8 cellular contexts compared by ENCODE assay signal in the genomic region with DNA sequence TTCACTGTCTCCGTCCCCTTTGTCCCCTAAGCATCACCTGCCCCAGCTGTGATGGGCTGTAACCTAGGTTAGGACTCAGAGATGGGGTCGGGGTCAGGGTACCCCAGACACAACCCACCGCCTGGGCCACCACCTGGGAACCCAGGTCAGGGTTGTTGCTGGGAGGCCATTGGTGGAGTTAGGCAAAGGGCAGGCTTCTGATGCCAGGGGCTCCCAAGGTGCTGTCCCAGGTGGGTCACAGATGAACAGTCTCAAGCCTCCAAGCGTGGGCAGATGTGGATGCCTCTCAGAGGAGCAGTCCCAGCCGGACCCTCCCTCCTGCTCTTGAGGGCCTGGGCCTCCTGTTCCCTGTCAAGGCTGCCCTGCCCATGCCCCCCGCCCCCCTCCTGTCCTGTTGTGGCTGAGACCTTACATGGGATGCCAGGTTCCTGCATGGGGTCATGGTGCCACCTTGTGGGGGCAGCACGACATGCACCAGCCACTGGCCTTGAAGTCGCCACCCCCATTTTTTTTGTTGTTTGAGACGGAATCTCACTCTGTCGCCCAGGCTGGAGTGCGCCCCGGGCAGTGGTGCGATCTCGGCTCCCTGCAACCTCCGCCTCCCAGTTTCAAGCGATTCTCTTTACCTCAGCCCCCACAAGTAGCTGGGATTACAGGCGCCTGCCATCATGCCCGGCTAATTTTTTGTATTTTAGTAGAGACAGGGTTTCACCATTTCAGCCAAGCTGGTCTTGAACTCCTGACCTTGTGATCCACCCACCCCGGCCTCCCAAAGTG. TPM values are rescaled to one million over a fixed set of nuclear protein-coding genes. Genes with fewer than 3 reads are reported as not detected.
DNase-seq lines count a peak whose midpoint lies in the region; ATAC-seq, FAIRE-seq and TF ChIP-seq lines count a peak whose summit lies in the region.

No MANE protein-coding gene starts in this region.

- H3K4me2 ChIP-seq in HepG2 (ENCODE audit: low read depth, low read length) = no peak overlapping the region

- peaks cover 40% of the 10 kb centered on the region for H3K36me3 Mint-ChIP-seq in WTC11

- H3K4me3 ChIP-seq in HepG2 (replicated peaks in 1 of 3; ENCODE audit: insufficient read depth in 1 of 3, low read depth in 2 of 3, low read length in 3 of 3) = no peak overlapping the region

- H3K36me3 ChIP-seq in HepG2 (replicated peaks in 1 of 2; ENCODE audit: control insufficient read depth in 1 of 2, insufficient read depth in 2 of 2, low read length in 2 of 2) = peaks cover 19 to 55% of the 10 kb centered on the region in 2 experiments

- CTCF ChIA-PET in WTC11 (lab: Charles Lee) = interaction anchor here (0.6 to 7.1 kb wide), 7 partner anchors 10 to 211 kb away, joined by 3 to 94 read pairs (median 4); no protein-coding TSS in a partner anchor
- CTCF ChIA-PET in HepG2 (lab: Yijun Ruan, JAX; ENCODE audit: low intra/inter-chr PET ratio, low total read pairs) = interaction anchor here (1.7 kb wide), 1 partner anchor 37 kb away, joined by 11 read pairs; no protein-coding TSS in a partner anchor

- peaks cover 12% of the 10 kb centered on the region for H3K4me1 Mint-ChIP-seq in WTC11

- H3K27ac ChIP-seq in HepG2 (ENCODE audit: extremely low read length, insufficient read depth, low read length) = no peak overlapping the region

- POLR2A ChIA-PET in WTC11 (lab: Charles Lee) = interaction anchor here (1.0 kb wide), 1 partner anchor 41 kb away, joined by 3 read pairs; no protein-coding TSS in a partner anchor
- POLR2A ChIA-PET in HepG2 (lab: Yijun Ruan, JAX) = interaction anchor here (0.7 kb wide), 1 partner anchor 10 kb away, joined by 3 read pairs; no protein-coding TSS in a partner anchor

- no peaks in the 10 kb centered on the region for H3K9me3 ChIP-seq in HepG2 (ENCODE audit: low read length)

- peak; percentile 73 for TF ChIP-seq RAD21 in HepG2 (CRISPR knock-in tag; IDR thresholded peaks at IDR 0.05)

- peaks cover 9% of the 10 kb centered on the region; the same call in 1 of the 2 replicates for H4K20me1 ChIP-seq in HepG2 (ENCODE audit: insufficient read depth, low read length)

- no peak for TF ChIP-seq EP300 in HepG2 (IDR thresholded peaks at IDR 0.05; ENCODE audit: low read depth in 2 of 2, low read length in 2 of 2)
- TF ChIP-seq EP300 in HepG2 (CRISPR knock-in tag; IDR thresholded peaks at IDR 0.05; ENCODE audit: borderline replicate concordance) = no peak

- TF ChIP-seq CTCF in WTC11 (IDR thresholded peaks at IDR 0.05) = peak; percentile 50
- TF ChIP-seq CTCF in HepG2 (CRISPR knock-in tag; IDR thresholded peaks at IDR 0.05) = peak; percentile 86

- intact Hi-C loops in HepG2 (cut with micrococcal nuclease; ENCODE audit: unreplicated experiment) = loop anchor here (2.0 kb wide), 1 partner anchor 102 kb away; no protein-coding TSS in a partner anchor

- no peaks in the 10 kb centered on the region for H3K79me2 ChIP-seq in HepG2 (ENCODE audit: insufficient read depth, low read length)

- no peaks in the 10 kb centered on the region for H3K9me3 Mint-ChIP-seq in WTC11

- peak; percentile 72 for DNase-seq in ELF-1 (ENCODE audit: low read depth, low spot score)
- peak; percentile 61 for DNase-seq in M059J (ENCODE audit: low read depth)
- DNase-seq in WTC11 (ENCODE audit: low spot score) = peak; percentile 82
- peak; percentile 60 for DNase-seq in cerebellar cortex (ENCODE audit: low spot score)
- DNase-seq in HepG2 (ENCODE audit: low spot score) = peak; percentile 35
- peak; percentile 33 to 51 for DNase-seq in stimulated activated CD8-positive, alpha-beta memory T cell treated with anti-CD3 and anti-CD28 coated beads, Interleukin-2, amount 100 ng/mL, for 1 hour (ENCODE audit: low read depth in 2 of 2)

- H3K27ac Mint-ChIP-seq in WTC11 = no peak overlapping the region; the same call in 1 of the 2 replicates

- no TSS peak for BruUV-seq in HepG2 (replicated peaks; lab: Mats Ljungman, UMichigan)

- 91% methylated on average over 17 of the region's 19 CpGs for WGBS in HepG2 (ENCODE audit: low lambda C conversion rate)

- H3K4me3 Mint-ChIP-seq in WTC11 = no peak overlapping the region

- H3K9ac ChIP-seq in HepG2 (ENCODE audit: insufficient read depth, low read depth, low read length) = no peak overlapping the region

- no peak; a peak in 1 of 4 replicates for TF ChIP-seq POLR2A in HepG2 (IDR thresholded peaks at IDR 0.05; ENCODE audit: insufficient read depth in 1 of 2, low read depth in 2 of 2, low read length in 2 of 2)

- H3K4me1 ChIP-seq in HepG2 (ENCODE audit: insufficient read depth, low read length) = peaks cover 7% of the 10 kb centered on the region

- in situ Hi-C loops in HepG2 (cut with HindIII; ENCODE audit: extremely low pct_ligation_motif_present, low pct_unique_long_range_greater_than_20kb) = loop anchor here (5.0 kb wide), 1 partner anchor 103 kb away; no protein-coding TSS in a partner anchor

- H2AFZ ChIP-seq in HepG2 (ENCODE audit: low read length) = no peak overlapping the region

- no peak for FAIRE-seq in HepG2 (lab: Jason Lieb, UNC)

- H3K27me3 ChIP-seq in HepG2 (ENCODE audit: control insufficient read depth in 1 of 2, insufficient read depth in 2 of 2, low read length in 2 of 2) = no peaks in the 10 kb centered on the region

- ATAC-seq in WTC11 = peak; percentile 57
- ATAC-seq in HepG2 = peak; percentile 51
- no peak for ATAC-seq in HG03097 (IDR thresholded peaks at IDR 0.05; ENCODE audit: low FRiP score, unreplicated experiment)
- no peak for ATAC-seq in GM19023 (IDR thresholded peaks at IDR 0.05; ENCODE audit: unreplicated experiment)

- H3K27me3 Mint-ChIP-seq in WTC11 (ENCODE audit: low read depth) = no peaks in the 10 kb centered on the region

RNA-seq across cellular contexts. Expression of a gene that starts 12.1 kb away (rescaled TPM):
- 22.5 and 25.6 TPM in 2 replicates for total RNA-seq in M059J (2014; rRNA removed; shearing (Covaris generic))
- 81.9 to 87.6 TPM (median 87.5 TPM) in 3 replicates for total RNA-seq in WTC11 (2021)
- total RNA-seq in HepG2 (2016; rRNA removed; fragmentation: Illumina TruSeq; extraction: Trizol) = 35.8 and 60.5 TPM in 2 replicates
- 8.1 and 9.3 TPM in 2 replicates for total RNA-seq in HepG2 (2016; cell fraction: cytosol; rRNA removed; fragmentation: Illumina TruSeq; extraction: Trizol; ENCODE audit: low read depth)
- total RNA-seq in HepG2 (2016; cell fraction: insoluble cytoplasmic fraction; rRNA removed; fragmentation: Illumina TruSeq; extraction: Trizol) = 33.7 and 52.3 TPM in 2 replicates
- total RNA-seq in HepG2 (2016; cell fraction: membrane; rRNA removed; fragmentation: Illumina TruSeq; extraction: Trizol) = 20.6 and 22.3 TPM in 2 replicates
- 42.6 and 48.3 TPM in 2 replicates for total RNA-seq in HepG2 (2016; cell fraction: nucleus; rRNA removed; fragmentation: Illumina TruSeq; extraction: Trizol)
- polyA plus RNA-seq in HepG2 (2011; rRNA removed) = 31.3 and 40.0 TPM in 2 replicates
- polyA plus RNA-seq in HepG2 (2011; cell fraction: cytosol; rRNA removed) = 18.2 and 31.2 TPM in 2 replicates
- 244 and 302 TPM in 2 replicates for polyA plus RNA-seq in HepG2 (2011; cell fraction: nucleus; rRNA removed)
- 22.2 and 27.6 TPM in 2 replicates for polyA plus RNA-seq in HepG2 (2012)
- polyA plus RNA-seq in HepG2 (2016; cell fraction: cytosol; fragmentation: Illumina TruSeq; extraction: Trizol; ENCODE audit: low read depth) = 7.3 and 8.3 TPM in 2 replicates
- polyA plus RNA-seq in HepG2 (2016; cell fraction: insoluble cytoplasmic fraction; fragmentation: Illumina TruSeq; extraction: Trizol; ENCODE audit: low read depth) = 29.8 and 37.5 TPM in 2 replicates
- polyA plus RNA-seq in HepG2 (2016; cell fraction: membrane; fragmentation: Illumina TruSeq; extraction: Trizol; ENCODE audit: low read depth) = 10.4 and 13.8 TPM in 2 replicates
- 92.6 and 114 TPM in 2 replicates for polyA plus RNA-seq in HepG2 (2016; cell fraction: nucleus; fragmentation: Illumina TruSeq; extraction: Trizol; ENCODE audit: insufficient read depth, low read depth)
- polyA minus RNA-seq in HepG2 (2011; rRNA and poly(A)+ RNA removed; ENCODE audit: low replicate concordance) = 20.9 and 51.8 TPM in 2 replicates
- 15.0 and 21.0 TPM in 2 replicates for polyA minus RNA-seq in HepG2 (2011; cell fraction: cytosol; rRNA and poly(A)+ RNA removed)
- 25.6 and 29.0 TPM in 2 replicates for polyA minus RNA-seq in HepG2 (2011; cell fraction: nucleus; rRNA and poly(A)+ RNA removed)

RNA-seq across cellular contexts. Expression of a gene that starts 17.9 kb away (rescaled TPM):
- total RNA-seq in M059J (2014; rRNA removed; shearing (Covaris generic)) = 247 and 252 TPM in 2 replicates
- total RNA-seq in WTC11 (2021) = 314 to 352 TPM (median 343 TPM) in 3 replicates
- 240 and 336 TPM in 2 replicates for total RNA-seq in HepG2 (2016; rRNA removed; fragmentation: Illumina TruSeq; extraction: Trizol)
- total RNA-seq in HepG2 (2016; cell fraction: cytosol; rRNA removed; fragmentation: Illumina TruSeq; extraction: Trizol; ENCODE audit: low read depth) = 94.7 and 94.9 TPM in 2 replicates
- total RNA-seq in HepG2 (2016; cell fraction: insoluble cytoplasmic fraction; rRNA removed; fragmentation: Illumina TruSeq; extraction: Trizol) = 233 and 351 TPM in 2 replicates
- 97.2 and 101 TPM in 2 replicates for total RNA-seq in HepG2 (2016; cell fraction: membrane; rRNA removed; fragmentation: Illumina TruSeq; extraction: Trizol)
- 84.2 and 97.2 TPM in 2 replicates for total RNA-seq in HepG2 (2016; cell fraction: nucleus; rRNA removed; fragmentation: Illumina TruSeq; extraction: Trizol)
- polyA plus RNA-seq in HepG2 (2011; rRNA removed) = 88.1 and 107 TPM in 2 replicates
- 93.4 and 124 TPM in 2 replicates for polyA plus RNA-seq in HepG2 (2011; cell fraction: cytosol; rRNA removed)
- polyA plus RNA-seq in HepG2 (2011; cell fraction: nucleus; rRNA removed) = 50.1 and 56.3 TPM in 2 replicates
- 89.8 and 93.0 TPM in 2 replicates for polyA plus RNA-seq in HepG2 (2012)
- 78.6 and 81.5 TPM in 2 replicates for polyA plus RNA-seq in HepG2 (2016; cell fraction: cytosol; fragmentation: Illumina TruSeq; extraction: Trizol; ENCODE audit: low read depth)
- 291 and 296 TPM in 2 replicates for polyA plus RNA-seq in HepG2 (2016; cell fraction: insoluble cytoplasmic fraction; fragmentation: Illumina TruSeq; extraction: Trizol; ENCODE audit: low read depth)
- polyA plus RNA-seq in HepG2 (2016; cell fraction: membrane; fragmentation: Illumina TruSeq; extraction: Trizol; ENCODE audit: low read depth) = 74.1 and 77.8 TPM in 2 replicates
- polyA plus RNA-seq in HepG2 (2016; cell fraction: nucleus; fragmentation: Illumina TruSeq; extraction: Trizol; ENCODE audit: insufficient read depth, low read depth) = 141 and 146 TPM in 2 replicates
- 76.8 and 132 TPM in 2 replicates for polyA minus RNA-seq in HepG2 (2011; rRNA and poly(A)+ RNA removed; ENCODE audit: low replicate concordance)
- 46.9 and 78.3 TPM in 2 replicates for polyA minus RNA-seq in HepG2 (2011; cell fraction: cytosol; rRNA and poly(A)+ RNA removed)
- 15.8 and 16.4 TPM in 2 replicates for polyA minus RNA-seq in HepG2 (2011; cell fraction: nucleus; rRNA and poly(A)+ RNA removed)

RNA-seq across cellular contexts. Expression of a gene that starts 24.7 kb away (rescaled TPM):
- total RNA-seq in M059J (2014; rRNA removed; shearing (Covaris generic)) = not detected in 2 replicates
- total RNA-seq in WTC11 (2021) = 2.0 to 3.1 TPM (median 2.7 TPM) in 3 replicates
- not detected in 2 replicates for total RNA-seq in HepG2 (2016; rRNA removed; fragmentation: Illumina TruSeq; extraction: Trizol)
- total RNA-seq in HepG2 (2016; cell fraction: cytosol; rRNA removed; fragmentation: Illumina TruSeq; extraction: Trizol; ENCODE audit: low read depth) = not detected in 2 replicates
- total RNA-seq in HepG2 (2016; cell fraction: insoluble cytoplasmic fraction; rRNA removed; fragmentation: Illumina TruSeq; extraction: Trizol) = not detected in 2 replicates
- total RNA-seq in HepG2 (2016; cell fraction: membrane; rRNA removed; fragmentation: Illumina TruSeq; extraction: Trizol) = not detected in 2 replicates
- total RNA-seq in HepG2 (2016; cell fraction: nucleus; rRNA removed; fragmentation: Illumina TruSeq; extraction: Trizol) = not detected in 2 replicates
- not detected in 2 replicates for polyA plus RNA-seq in HepG2 (2011; rRNA removed)
- not detected in 2 replicates for polyA plus RNA-seq in HepG2 (2011; cell fraction: cytosol; rRNA removed)
- 0.07 TPM in 1 of 2 replicates, not detected in the other for polyA plus RNA-seq in HepG2 (2011; cell fraction: nucleus; rRNA removed)
- 0.11 TPM in 1 of 2 replicates, not detected in the other for polyA plus RNA-seq in HepG2 (2012)
- not detected in 2 replicates for polyA plus RNA-seq in HepG2 (2016; cell fraction: cytosol; fragmentation: Illumina TruSeq; extraction: Trizol; ENCODE audit: low read depth)
- polyA plus RNA-seq in HepG2 (2016; cell fraction: insoluble cytoplasmic fraction; fragmentation: Illumina TruSeq; extraction: Trizol; ENCODE audit: low read depth) = not detected in 2 replicates
- polyA plus RNA-seq in HepG2 (2016; cell fraction: membrane; fragmentation: Illumina TruSeq; extraction: Trizol; ENCODE audit: low read depth) = not detected in 2 replicates
- polyA plus RNA-seq in HepG2 (2016; cell fraction: nucleus; fragmentation: Illumina TruSeq; extraction: Trizol; ENCODE audit: insufficient read depth, low read depth) = not detected in 2 replicates
- polyA minus RNA-seq in HepG2 (2011; rRNA and poly(A)+ RNA removed; ENCODE audit: low replicate concordance) = not detected in 2 replicates
- polyA minus RNA-seq in HepG2 (2011; cell fraction: cytosol; rRNA and poly(A)+ RNA removed) = not detected in 2 replicates
- polyA minus RNA-seq in HepG2 (2011; cell fraction: nucleus; rRNA and poly(A)+ RNA removed) = not detected in 2 replicates

RNA-seq across cellular contexts. Expression of a gene that starts 32.9 kb away (rescaled TPM):
- total RNA-seq in M059J (2014; rRNA removed; shearing (Covaris generic)) = 7.5 and 26.5 TPM in 2 replicates
- total RNA-seq in WTC11 (2021) = 35.0 to 44.8 TPM (median 36.7 TPM) in 3 replicates
- total RNA-seq in HepG2 (2016; rRNA removed; fragmentation: Illumina TruSeq; extraction: Trizol) = 8.0 and 12.4 TPM in 2 replicates
- 4.2 and 5.7 TPM in 2 replicates for total RNA-seq in HepG2 (2016; cell fraction: cytosol; rRNA removed; fragmentation: Illumina TruSeq; extraction: Trizol; ENCODE audit: low read depth)
- total RNA-seq in HepG2 (2016; cell fraction: insoluble cytoplasmic fraction; rRNA removed; fragmentation: Illumina TruSeq; extraction: Trizol) = 8.0 and 11.4 TPM in 2 replicates
- 8.3 and 9.2 TPM in 2 replicates for total RNA-seq in HepG2 (2016; cell fraction: membrane; rRNA removed; fragmentation: Illumina TruSeq; extraction: Trizol)
- total RNA-seq in HepG2 (2016; cell fraction: nucleus; rRNA removed; fragmentation: Illumina TruSeq; extraction: Trizol) = 7.7 and 9.2 TPM in 2 replicates
- polyA plus RNA-seq in HepG2 (2011; rRNA removed) = 19.2 and 20.5 TPM in 2 replicates
- polyA plus RNA-seq in HepG2 (2011; cell fraction: cytosol; rRNA removed) = 5.9 and 7.9 TPM in 2 replicates
- polyA plus RNA-seq in HepG2 (2011; cell fraction: nucleus; rRNA removed) = 50.3 and 61.9 TPM in 2 replicates
- 7.5 and 11.4 TPM in 2 replicates for polyA plus RNA-seq in HepG2 (2012)
- 2.6 and 3.7 TPM in 2 replicates for polyA plus RNA-seq in HepG2 (2016; cell fraction: cytosol; fragmentation: Illumina TruSeq; extraction: Trizol; ENCODE audit: low read depth)
- 13.5 and 14.7 TPM in 2 replicates for polyA plus RNA-seq in HepG2 (2016; cell fraction: insoluble cytoplasmic fraction; fragmentation: Illumina TruSeq; extraction: Trizol; ENCODE audit: low read depth)
- 8.3 and 8.7 TPM in 2 replicates for polyA plus RNA-seq in HepG2 (2016; cell fraction: membrane; fragmentation: Illumina TruSeq; extraction: Trizol; ENCODE audit: low read depth)
- 25.5 and 28.7 TPM in 2 replicates for polyA plus RNA-seq in HepG2 (2016; cell fraction: nucleus; fragmentation: Illumina TruSeq; extraction: Trizol; ENCODE audit: insufficient read depth, low read depth)
- polyA minus RNA-seq in HepG2 (2011; rRNA and poly(A)+ RNA removed; ENCODE audit: low replicate concordance) = 19.4 and 40.7 TPM in 2 replicates
- 8.5 and 14.7 TPM in 2 replicates for polyA minus RNA-seq in HepG2 (2011; cell fraction: cytosol; rRNA and poly(A)+ RNA removed)
- polyA minus RNA-seq in HepG2 (2011; cell fraction: nucleus; rRNA and poly(A)+ RNA removed) = 14.9 and 16.0 TPM in 2 replicates

RNA-seq across cellular contexts. Expression of a gene that starts 39.8 kb away (rescaled TPM):
- total RNA-seq in M059J (2014; rRNA removed; shearing (Covaris generic)) = 3.3 and 8.2 TPM in 2 replicates
- total RNA-seq in WTC11 (2021) (54.9 to 59.4 TPM (median 56.8 TPM) in 3 replicates), HepG2 (2016; rRNA removed; fragmentation: Illumina TruSeq; extraction: Trizol) (7.9 and 16.0 TPM in 2 replicates)
- 3.5 and 4.1 TPM in 2 replicates for total RNA-seq in HepG2 (2016; cell fraction: cytosol; rRNA removed; fragmentation: Illumina TruSeq; extraction: Trizol; ENCODE audit: low read depth)
- 8.8 and 17.2 TPM in 2 replicates for total RNA-seq in HepG2 (2016; cell fraction: insoluble cytoplasmic fraction; rRNA removed; fragmentation: Illumina TruSeq; extraction: Trizol)
- total RNA-seq in HepG2 (2016; cell fraction: membrane; rRNA removed; fragmentation: Illumina TruSeq; extraction: Trizol) = 7.4 and 7.9 TPM in 2 replicates
- total RNA-seq in HepG2 (2016; cell fraction: nucleus; rRNA removed; fragmentation: Illumina TruSeq; extraction: Trizol) = 17.2 and 22.2 TPM in 2 replicates
- polyA plus RNA-seq in HepG2 (2011; rRNA removed) = 14.3 and 17.7 TPM in 2 replicates
- polyA plus RNA-seq in HepG2 (2011; cell fraction: cytosol; rRNA removed) = 5.0 and 12.7 TPM in 2 replicates
- polyA plus RNA-seq in HepG2 (2011; cell fraction: nucleus; rRNA removed) = 234 and 353 TPM in 2 replicates
- polyA plus RNA-seq in HepG2 (2012) = 6.8 and 9.8 TPM in 2 replicates
- 3.7 and 3.9 TPM in 2 replicates for polyA plus RNA-seq in HepG2 (2016; cell fraction: cytosol; fragmentation: Illumina TruSeq; extraction: Trizol; ENCODE audit: low read depth)
- 12.6 and 15.2 TPM in 2 replicates for polyA plus RNA-seq in HepG2 (2016; cell fraction: insoluble cytoplasmic fraction; fragmentation: Illumina TruSeq; extraction: Trizol; ENCODE audit: low read depth)
- 7.8 and 9.8 TPM in 2 replicates for polyA plus RNA-seq in HepG2 (2016; cell fraction: membrane; fragmentation: Illumina TruSeq; extraction: Trizol; ENCODE audit: low read depth)
- 93.2 and 101 TPM in 2 replicates for polyA plus RNA-seq in HepG2 (2016; cell fraction: nucleus; fragmentation: Illumina TruSeq; extraction: Trizol; ENCODE audit: insufficient read depth, low read depth)
- polyA minus RNA-seq in HepG2 (2011; rRNA and poly(A)+ RNA removed; ENCODE audit: low replicate concordance) = 2.9 and 14.9 TPM in 2 replicates
- polyA minus RNA-seq in HepG2 (2011; cell fraction: cytosol; rRNA and poly(A)+ RNA removed) = 3.4 and 7.0 TPM in 2 replicates
- 19.3 TPM in 2 replicates for polyA minus RNA-seq in HepG2 (2011; cell fraction: nucleus; rRNA and poly(A)+ RNA removed)

Comparison
In these comparisons a context has a peak if more than half of its experiments do, and no peak if none do; other contexts are left out.
1. ATAC-seq: peak in WTC11 (single experiment) and HepG2 (single experiment); none in HG03097 (single experiment) and GM19023 (single experiment).
2. Peak in every context shown above with its lines, with median percentiles within 50 percentile points of each other: DNase-seq.